ENCODE assay signal across 8 cellular contexts in the genomic region with DNA sequence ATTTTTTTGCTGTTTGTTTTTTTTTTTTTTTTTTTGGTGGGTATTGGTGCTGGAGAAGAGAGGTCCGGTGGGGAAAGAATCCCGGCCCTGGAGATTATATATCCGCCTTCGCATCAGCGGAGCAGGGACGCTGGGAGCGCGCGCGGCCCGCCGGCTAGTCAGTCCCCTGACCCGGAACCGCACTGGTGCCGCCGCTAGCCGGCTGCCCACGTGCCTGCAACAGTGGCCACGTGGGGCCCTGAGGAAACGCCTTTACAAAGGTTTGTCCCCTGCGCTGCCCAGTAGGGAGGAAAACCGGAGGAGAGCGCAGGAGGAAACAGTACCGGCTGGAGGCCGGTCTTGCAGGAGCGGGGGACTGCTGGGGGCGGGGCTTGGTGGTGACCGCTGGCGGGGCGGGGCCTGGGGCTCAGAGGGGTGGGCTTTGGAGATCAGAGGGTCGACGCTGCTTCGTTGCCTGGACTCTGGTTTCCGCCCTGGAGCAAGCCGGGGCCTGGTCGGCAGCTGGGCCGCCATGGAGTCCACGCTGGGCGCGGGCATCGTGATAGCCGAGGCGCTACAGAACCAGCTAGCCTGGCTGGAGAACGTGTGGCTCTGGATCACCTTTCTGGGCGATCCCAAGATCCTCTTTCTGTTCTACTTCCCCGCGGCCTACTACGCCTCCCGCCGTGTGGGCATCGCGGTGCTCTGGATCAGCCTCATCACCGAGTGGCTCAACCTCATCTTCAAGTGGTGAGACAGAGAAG. TPM values are rescaled to one million over a fixed set of nuclear protein-coding genes. Genes with fewer than 3 reads are reported as not detected.
A peak's percentile ranks its signal among the peaks of the same experiment; 100 is the strongest.
DNase-seq lines count a peak whose midpoint lies in the region; ATAC-seq and TF ChIP-seq lines count a peak whose summit lies in the region.

A gene with protein sequence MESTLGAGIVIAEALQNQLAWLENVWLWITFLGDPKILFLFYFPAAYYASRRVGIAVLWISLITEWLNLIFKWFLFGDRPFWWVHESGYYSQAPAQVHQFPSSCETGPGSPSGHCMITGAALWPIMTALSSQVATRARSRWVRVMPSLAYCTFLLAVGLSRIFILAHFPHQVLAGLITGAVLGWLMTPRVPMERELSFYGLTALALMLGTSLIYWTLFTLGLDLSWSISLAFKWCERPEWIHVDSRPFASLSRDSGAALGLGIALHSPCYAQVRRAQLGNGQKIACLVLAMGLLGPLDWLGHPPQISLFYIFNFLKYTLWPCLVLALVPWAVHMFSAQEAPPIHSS (plus strand): TSS at position 281 of the 743 bp plus-strand sequence. CDS start 231 bp downstream, at position 512.

- POLR2A ChIA-PET in MCF 10A (lab: Yijun Ruan, JAX), result interaction anchor here (0.5 to 3.8 kb wide), 17 partner anchors 8 to 614 kb away, joined by 3 to 20 read pairs (median 6); a partner anchor contains a TSS

- BruUV-seq in MCF 10A (replicated peaks; lab: Mats Ljungman, UMichigan), result TSS peak; percentile 63

- H3K9me3 ChIP-seq in iPS-15b (ENCODE audit: control insufficient read depth, insufficient read depth, low read length) (no peaks in the 10 kb centered on the region), skeletal muscle satellite cell (replicated peaks; ENCODE audit: low read length) (no peaks in the 10 kb centered on the region)

- peak within 1 kb of the TSS; percentile 97 for H3K27ac Mint-ChIP-seq in MCF 10A (ENCODE audit: low read depth, unreplicated experiment)

- DNase-seq in NCI-H2107 treated with DMSO at 0.1 percent for 48 hours (lab: John Stamatoyannopoulos, UW; ENCODE audit: unreplicated experiment) (peak; percentile 88), UCSD-AML1 (lab: John Stamatoyannopoulos, UW; ENCODE audit: unreplicated experiment) (peak; percentile 95), MCF 10A (ENCODE audit: unreplicated experiment) (peak; percentile 98)

- peak within 1 kb of the TSS; percentile 89 for H3K27ac ChIP-seq in 22Rv1

- H3K4me1 ChIP-seq in iPS-15b (ENCODE audit: control insufficient read depth, insufficient read depth, low read length) (no peaks in the 10 kb centered on the region), skeletal muscle satellite cell (ENCODE audit: control insufficient read depth, insufficient read depth, low read length) (peaks cover 24% of the 10 kb centered on the region)

- no peaks in the 10 kb centered on the region for H3K27me3 Mint-ChIP-seq in MCF 10A (ENCODE audit: insufficient read depth, unreplicated experiment)

- H3K36me3 ChIP-seq in iPS-15b (ENCODE audit: control insufficient read depth, insufficient read depth, low read length), result peaks cover 13% of the 10 kb centered on the region
- peaks cover 12% of the 10 kb centered on the region for H3K36me3 ChIP-seq in skeletal muscle satellite cell (ENCODE audit: insufficient read depth, low read length)

- H3K4me1 Mint-ChIP-seq in MCF 10A (ENCODE audit: insufficient read depth, unreplicated experiment), result peaks cover 26% of the 10 kb centered on the region

- peaks cover 23% of the 10 kb centered on the region for H3K36me3 Mint-ChIP-seq in MCF 10A (ENCODE audit: insufficient read depth, unreplicated experiment)

- intact Hi-C loops in MCF 10A (cut with micrococcal nuclease), result loop anchor here (2.0 kb wide), 1 partner anchor 64 kb away; no protein-coding TSS in a partner anchor

- H3K4me2 ChIP-seq in skeletal muscle satellite cell (ENCODE audit: low read length), result peak within 1 kb of the TSS; percentile 96

- H3K9ac ChIP-seq in iPS-15b (ENCODE audit: low read depth, low read length) (peak within 1 kb of the TSS; percentile 89), skeletal muscle satellite cell (ENCODE audit: low read depth, low read length) (peak within 1 kb of the TSS; percentile 81)

- peak within 1 kb of the TSS; percentile 92 for H3K4me3 Mint-ChIP-seq in MCF 10A (ENCODE audit: unreplicated experiment)

- H3K27me3 ChIP-seq in iPS-15b (ENCODE audit: control insufficient read depth, insufficient read depth, low read length) (no peaks in the 10 kb centered on the region), skeletal muscle satellite cell (ENCODE audit: control insufficient read depth, insufficient read depth, low read length) (no peaks in the 10 kb centered on the region)

- CTCF ChIA-PET in MCF 10A (lab: Yijun Ruan, JAX), result interaction anchor here (0.6 to 1.4 kb wide), 5 partner anchors 64 to 98 kb away, joined by 3 to 7 read pairs (median 3); no protein-coding TSS in a partner anchor

- ATAC-seq in GM18517 (IDR thresholded peaks at IDR 0.05; ENCODE audit: unreplicated experiment), result peak; percentile 57
- ATAC-seq in HG03060 (IDR thresholded peaks at IDR 0.05; ENCODE audit: low read depth, unreplicated experiment), result peak; percentile 62

- H3K4me3 ChIP-seq in iPS-15b (ENCODE audit: low read depth, low read length) (peak within 1 kb of the TSS; percentile 99), skeletal muscle satellite cell (ENCODE audit: low read length) (peak within 1 kb of the TSS; percentile 75)

- peak; percentile 13; the same call in 1 of the 2 replicates for TF ChIP-seq CTCF in 22Rv1 (IDR thresholded peaks at IDR 0.05)
- no peak for TF ChIP-seq CTCF in MCF 10A (IDR thresholded peaks at IDR 0.05; ENCODE audit: unreplicated experiment)

- H3K9me3 Mint-ChIP-seq in MCF 10A (ENCODE audit: unreplicated experiment), result no peaks in the 10 kb centered on the region

RNA-seq across cellular contexts. Expression of the gene that starts here (rescaled TPM):
- 70.6 and 89.4 TPM in 2 replicates for total RNA-seq in MCF 10A (2022)
- 29.7 and 40.2 TPM in 2 replicates for total RNA-seq in skeletal muscle satellite cell (2012; rRNA removed)

Comparison
In these comparisons a context has a peak if more than half of its experiments do, and no peak if none do; other contexts are left out.
1. Peak in every context shown above with its lines: DNase-seq, ATAC-seq, H3K4me3 ChIP-seq and H3K27ac ChIP-seq.